15 cellular contexts compared by ENCODE assay signal in genomic region chr14:90539496-90539775, GRCh38.
DNase-seq lines count a peak whose midpoint lies in the region; TF ChIP-seq lines count a peak whose summit lies in the region.
"Had no signal": no experiment of that assay in that cellular context is flagged by ENCODE, and none has a peak within 500 bp of the region (broad histone marks: within the 10 kb centered on the region; RNA-seq: fewer than 3 reads in every experiment).

No MANE protein-coding gene starts in this region.

- TF ChIP-seq CTCF in chondrocyte (IDR thresholded peaks at IDR 0.05) (no peak), neural crest cell (conservative IDR thresholded peaks at IDR 0.05) (no peak)

- H3K4me1 Mint-ChIP-seq in chondrocyte (ENCODE audit: low read depth) (peaks cover 15% of the 10 kb centered on the region), neural crest cell (peaks cover 18% of the 10 kb centered on the region)

- H3K27me3 Mint-ChIP-seq in chondrocyte (ENCODE audit: low read depth) (no peaks in the 10 kb centered on the region), neural crest cell (ENCODE audit: low read depth) (no peaks in the 10 kb centered on the region)

- H3K9me3 ChIP-seq in BLaER1 (no peaks in the 10 kb centered on the region), stomach smooth muscle (ENCODE audit: control insufficient read depth in 2 of 2, low read length in 2 of 2) (no peaks in the 10 kb centered on the region)
- H3K9me3 ChIP-seq: BLaER1 treated with 17β-estradiol and CSF1 and Interleukin-3, amounts not matched to agents 10 nM and 100 nM had no signal

- H3K4me3 Mint-ChIP-seq in chondrocyte (ENCODE audit: unreplicated experiment) = no peak overlapping the region
- H3K4me3 Mint-ChIP-seq in neural crest cell = no peak overlapping the region
- H3K4me3 Mint-ChIP-seq: CD8-positive, alpha-beta T cell; H9 had no signal

- H3K27me3 ChIP-seq in BLaER1 (no peaks in the 10 kb centered on the region), stomach smooth muscle (ENCODE audit: control insufficient read depth in 1 of 2, insufficient read depth in 2 of 2, low read length in 2 of 2) (no peaks in the 10 kb centered on the region)
- H3K27me3 ChIP-seq: BLaER1 treated with 17β-estradiol and CSF1 and Interleukin-3, amounts not matched to agents 10 nM and 100 nM had no signal

- no peak overlapping the region for H3K9ac ChIP-seq in BLaER1
- no peak overlapping the region for H3K9ac ChIP-seq in stomach smooth muscle (ENCODE audit: low read length in 2 of 2)
- H3K9ac ChIP-seq: BLaER1 treated with 17β-estradiol and CSF1 and Interleukin-3, amounts not matched to agents 10 nM and 100 nM had no signal

- H3K36me3 ChIP-seq in BLaER1 (peaks cover 30% of the 10 kb centered on the region), stomach smooth muscle (ENCODE audit: control insufficient read depth in 2 of 2, insufficient read depth in 2 of 2, low read length in 2 of 2) (peaks cover 2 to 9% of the 10 kb centered on the region in 2 donors)

- no peak overlapping the region for H3K4me2 ChIP-seq in BLaER1

- no peak overlapping the region for H3K4me3 ChIP-seq in BLaER1
- no peak overlapping the region for H3K4me3 ChIP-seq in stomach smooth muscle (ENCODE audit: low read length in 2 of 2)
- H3K4me3 ChIP-seq: BLaER1 treated with 17β-estradiol and CSF1 and Interleukin-3, amounts not matched to agents 10 nM and 100 nM had no signal

- H3K27ac Mint-ChIP-seq in chondrocyte (ENCODE audit: unreplicated experiment) (no peak overlapping the region), neural crest cell (ENCODE audit: unreplicated experiment) (peak overlapping the region; percentile 81)
- H3K27ac Mint-ChIP-seq: CD8-positive, alpha-beta T cell had no signal

- DNase-seq in chondrocyte (ENCODE audit: low spot score) (peak; percentile 64), neural crest cell (ENCODE audit: low read depth, low spot score) (no peak), RKO (ENCODE audit: low spot score) (no peak), ureter (ENCODE audit: low spot score) (no peak), NCI-H1436 treated with DMSO at 0.1 percent for 48 hours (lab: John Stamatoyannopoulos, UW) (no peak)
- DNase-seq: 8988T; Calu3; CD8-positive, alpha-beta T cell; DMS79 treated with DMSO at 0.1 percent for 48 hours; GF-D8; GOT3; H9 had no signal

- H3K4me1 ChIP-seq in BLaER1 (peaks cover 74% of the 10 kb centered on the region), stomach smooth muscle (ENCODE audit: control insufficient read depth, insufficient read depth, low read length) (peaks cover 17% of the 10 kb centered on the region)

- H4K20me1 ChIP-seq in BLaER1 = no peaks in the 10 kb centered on the region
- H4K20me1 ChIP-seq: BLaER1 treated with 17β-estradiol and CSF1 and Interleukin-3, amounts not matched to agents 10 nM and 100 nM had no signal

- H3K36me3 Mint-ChIP-seq in chondrocyte (ENCODE audit: low read depth) (peaks cover 10% of the 10 kb centered on the region), neural crest cell (ENCODE audit: low read depth) (peaks cover 16% of the 10 kb centered on the region)
- H3K36me3 Mint-ChIP-seq: CD8-positive, alpha-beta T cell had no signal

- H3K27ac ChIP-seq in BLaER1 (0 out of 2 replicates have a peak overlapping the region, but pooled peaks have one; percentile 7), stomach smooth muscle (ENCODE audit: low read length) (peak overlapping the region; percentile 11)
- H3K27ac ChIP-seq: BLaER1 treated with 17β-estradiol and CSF1 and Interleukin-3, amounts not matched to agents 10 nM and 100 nM had no signal

- H3K9me3 Mint-ChIP-seq in chondrocyte (ENCODE audit: low read depth) = no peaks in the 10 kb centered on the region
- no peaks in the 10 kb centered on the region for H3K9me3 Mint-ChIP-seq in neural crest cell
- H3K9me3 Mint-ChIP-seq: CD8-positive, alpha-beta T cell; H9 had no signal
